7 cellular contexts compared by ENCODE assay signal in genomic region chr1:156291226-156292061, GRCh38. TPM values are rescaled to one million over a fixed set of nuclear protein-coding genes. Genes with fewer than 3 reads are reported as not detected.
DNase-seq lines count a peak whose midpoint lies in the region; ATAC-seq and TF ChIP-seq lines count a peak whose summit lies in the region.
"Had no signal": no experiment of that assay in that cellular context is flagged by ENCODE, and none has a peak within 500 bp of the region (broad histone marks: within the 10 kb centered on the region; RNA-seq: fewer than 3 reads in every experiment).

No MANE protein-coding gene starts in this region.

- H3K27me3 Mint-ChIP-seq in T-helper 1 cell treated with Interleukin-12 subunit alpha and Interleukin-12 subunit beta and Interleukin-4 antibody, amounts not matched to agents 30 μg/mL and 1 μg/mL, for 36 hours (ENCODE audit: low read depth) = no peaks in the 10 kb centered on the region
- no peaks in the 10 kb centered on the region for H3K27me3 Mint-ChIP-seq in activated CD8-positive, alpha-beta T cell treated with anti-CD3 and anti-CD28 coated beads for 36 hours
- H3K27me3 Mint-ChIP-seq: CD4-positive, CD25-positive, alpha-beta regulatory T cell had no signal

- intact Hi-C loops in activated CD8-positive, alpha-beta T cell treated with anti-CD3 and anti-CD28 coated beads for 36 hours (cut with micrococcal nuclease) = no loop called here

- CTCF ChIA-PET in activated CD8-positive, alpha-beta T cell treated with anti-CD3 and anti-CD28 coated beads for 36 hours (lab: Charles Lee) = no interaction called here

- peak overlapping the region; percentile 61 for H3K4me3 Mint-ChIP-seq in T-helper 1 cell treated with Interleukin-12 subunit alpha and Interleukin-12 subunit beta and Interleukin-4 antibody, amounts not matched to agents 30 μg/mL and 1 μg/mL, for 36 hours
- H3K4me3 Mint-ChIP-seq in activated CD8-positive, alpha-beta T cell treated with anti-CD3 and anti-CD28 coated beads for 36 hours = no peak overlapping the region

- TF ChIP-seq CTCF in activated CD8-positive, alpha-beta T cell treated with anti-CD3 and anti-CD28 coated beads for 36 hours (IDR thresholded peaks at IDR 0.05) = no peak

- H3K4me1 Mint-ChIP-seq in T-helper 1 cell treated with Interleukin-12 subunit alpha and Interleukin-12 subunit beta and Interleukin-4 antibody, amounts not matched to agents 30 μg/mL and 1 μg/mL, for 36 hours (ENCODE audit: low read depth) = peaks cover 15% of the 10 kb centered on the region
- peaks cover 14% of the 10 kb centered on the region for H3K4me1 Mint-ChIP-seq in activated CD8-positive, alpha-beta T cell treated with anti-CD3 and anti-CD28 coated beads for 36 hours (ENCODE audit: low read depth)

- H3K9me3 Mint-ChIP-seq in T-helper 1 cell treated with Interleukin-12 subunit alpha and Interleukin-12 subunit beta and Interleukin-4 antibody, amounts not matched to agents 30 μg/mL and 1 μg/mL, for 36 hours = no peaks in the 10 kb centered on the region
- H3K9me3 Mint-ChIP-seq in activated CD8-positive, alpha-beta T cell treated with anti-CD3 and anti-CD28 coated beads for 36 hours = no peaks in the 10 kb centered on the region
- H3K9me3 Mint-ChIP-seq: CD4-positive, CD25-positive, alpha-beta regulatory T cell had no signal

- peak; percentile 40 for ATAC-seq in activated CD8-positive, alpha-beta T cell treated with anti-CD3 and anti-CD28 coated beads for 36 hours

- no peak overlapping the region for H3K27ac Mint-ChIP-seq in T-helper 1 cell treated with Interleukin-12 subunit alpha and Interleukin-12 subunit beta and Interleukin-4 antibody, amounts not matched to agents 30 μg/mL and 1 μg/mL, for 36 hours
- peak overlapping the region; percentile 25 for H3K27ac Mint-ChIP-seq in activated CD8-positive, alpha-beta T cell treated with anti-CD3 and anti-CD28 coated beads for 36 hours

- DNase-seq in T-helper 1 cell (no peak), hippocampal formation (lab: John Stamatoyannopoulos, UW) (peak; percentile 56 to 83), AML-193 (lab: John Stamatoyannopoulos, UW) (no peak)
- DNase-seq in activated CD8-positive, alpha-beta T cell treated with anti-CD3 and anti-CD28 coated beads for 36 hours = peak; percentile 16
- DNase-seq in stimulated activated CD8-positive, alpha-beta memory T cell treated with anti-CD3 and anti-CD28 coated beads, Interleukin-4, amount 100 ng/mL, for 24 hours (ENCODE audit: low read depth) = peak; percentile 24
- DNase-seq: CD4-positive, CD25-positive, alpha-beta regulatory T cell had no signal

- POLR2A ChIA-PET in activated CD8-positive, alpha-beta T cell treated with anti-CD3 and anti-CD28 coated beads for 36 hours (lab: Charles Lee) = interaction anchor here (2.8 kb wide), 1 partner anchor 9 kb away, joined by 17 read pairs; the partner anchor contains the start of gene SMG5

- H3K36me3 Mint-ChIP-seq in T-helper 1 cell treated with Interleukin-12 subunit alpha and Interleukin-12 subunit beta and Interleukin-4 antibody, amounts not matched to agents 30 μg/mL and 1 μg/mL, for 36 hours (ENCODE audit: low read depth) = peaks cover 13% of the 10 kb centered on the region
- peaks cover 6% of the 10 kb centered on the region for H3K36me3 Mint-ChIP-seq in activated CD8-positive, alpha-beta T cell treated with anti-CD3 and anti-CD28 coated beads for 36 hours (ENCODE audit: low read depth)

RNA-seq across cellular contexts. Expression of gene GLMP, which starts 4.0 kb away (rescaled TPM):
- 10 to 100 TPM in 1 of 2 experiments, 1 to 10 TPM in 1; 9.3 to 11.3 TPM for total RNA-seq in activated CD8-positive, alpha-beta T cell treated with anti-CD3 and anti-CD28 coated beads for 36 hours

RNA-seq across cellular contexts. Expression of gene TMEM79, which starts 7.3 kb away (rescaled TPM):
- 1 to 10 TPM; 8.0 to 8.2 TPM for total RNA-seq in activated CD8-positive, alpha-beta T cell treated with anti-CD3 and anti-CD28 coated beads for 36 hours

RNA-seq across cellular contexts. Expression of gene VHLL, which starts 7.7 kb away (rescaled TPM):
- under 1 TPM in 1 of 2 experiments, not detected in 1; 0.43 TPM for total RNA-seq in activated CD8-positive, alpha-beta T cell treated with anti-CD3 and anti-CD28 coated beads for 36 hours
- total RNA-seq: CD4-positive, CD25-positive, alpha-beta regulatory T cell had no signal

RNA-seq across cellular contexts. Expression of gene SMG5, which starts 8.8 kb away (rescaled TPM):
- 10 to 100 TPM; 70.3 to 70.7 TPM for total RNA-seq in activated CD8-positive, alpha-beta T cell treated with anti-CD3 and anti-CD28 coated beads for 36 hours

RNA-seq across cellular contexts. Expression of gene PAQR6, which starts 43.6 kb away (rescaled TPM):
- 1 to 10 TPM; 4.7 to 5.0 TPM for total RNA-seq in activated CD8-positive, alpha-beta T cell treated with anti-CD3 and anti-CD28 coated beads for 36 hours

Comparison
In these comparisons a context has a peak if more than half of its experiments do, and no peak if none do; other contexts are left out.
1. DNase-seq: peak in activated CD8-positive, alpha-beta T cell treated with anti-CD3 and anti-CD28 coated beads for 36 hours (single experiment), hippocampal formation (2 of 2) and stimulated activated CD8-positive, alpha-beta memory T cell treated with anti-CD3 and anti-CD28 coated beads, Interleukin-4, amount 100 ng/mL, for 24 hours (single experiment); none in T-helper 1 cell (0 of 5) and AML-193 (0 of 2).